Comparison of ENCODE assay signal across 24 cellular contexts in genomic region chr1:226463925-226464598, GRCh38.
"Had no signal": no experiment of that assay in that cellular context is flagged by ENCODE, and none has a peak within 500 bp of the region (broad histone marks: within the 10 kb centered on the region; RNA-seq: fewer than 3 reads in every experiment).

No MANE protein-coding gene starts in this region.

- H3K4me1 ChIP-seq: neural progenitor cell, parathyroid adenoma, psoas muscle, sigmoid colon, suprapubic skin, tibial artery, transverse colon, upper lobe of right lung, uterus had no signal

- H3K4me3 ChIP-seq: neural progenitor cell, ovary, psoas muscle, sigmoid colon, suprapubic skin, testis, tibial artery, transverse colon, upper lobe of right lung, uterus had no signal

- FAIRE-seq: small intestine had no signal

- H3K27ac ChIP-seq: neural progenitor cell, ovary, parathyroid adenoma, psoas muscle, sigmoid colon, suprapubic skin, tibial artery, transverse colon, upper lobe of right lung, uterus had no signal

- H3K9me3 ChIP-seq: psoas muscle, testis, transverse colon, upper lobe of right lung, uterus had no signal

- H3K36me3 ChIP-seq: neural progenitor cell, ovary, sigmoid colon, suprapubic skin, tibial artery, transverse colon, upper lobe of right lung, uterus had no signal

- H3K9ac ChIP-seq: neural progenitor cell, parathyroid adenoma had no signal

- DNase-seq: naive thymus-derived CD4-positive, alpha-beta T cell; natural killer cell; occipital lobe; ovary; psoas muscle; right cardiac atrium; sigmoid colon; small intestine; stimulated activated CD4-positive, alpha-beta T cell treated with anti-CD3 and anti-CD28 coated beads, Interleukin-15, amount 100 ng/mL, for 24 hours; stimulated activated CD4-positive, alpha-beta T cell treated with anti-CD3 and anti-CD28 coated beads, Interleukin-4, amount 100 ng/mL, for 1 hour; stimulated activated CD4-positive, alpha-beta T cell treated with anti-CD3 and anti-CD28 coated beads, Interleukin-4, amount 100 ng/mL, for 4 hours; stimulated activated CD8-positive, alpha-beta memory T cell treated with anti-CD3 and anti-CD28 coated beads, Interleukin-4, amount 100 ng/mL, for 48 hours; stimulated activated naive CD4-positive, alpha-beta T cell; stimulated activated naive CD8-positive, alpha-beta T cell treated with anti-CD3 and anti-CD28 coated beads, Interleukin-15, amount 100 ng/mL, for 72 hours; stimulated activated naive CD8-positive, alpha-beta T cell treated with anti-CD3 and anti-CD28 coated beads, Interleukin-15, Interleukin-2, amounts not matched to agents 100 U/mL and 50 U/mL, for 24 hours; tibial artery; transverse colon; upper lobe of right lung; uterus had no signal

- ATAC-seq: naive thymus-derived CD4-positive, alpha-beta T cell; natural killer cell; psoas muscle; right cardiac atrium; stimulated activated memory B cell treated with anti-CD40 and anti-IgM and Interleukin-4, amounts not matched to agents 10 μg/mL and 1 μg/mL and 100 μg/mL, for 72 hours; stimulated activated naive CD8-positive, alpha-beta T cell treated with anti-CD3 and anti-CD28 coated beads, Interleukin-15, amount 100 ng/mL, for 72 hours; stimulated activated naive CD8-positive, alpha-beta T cell treated with anti-CD3 and anti-CD28 coated beads, Interleukin-15, Interleukin-2, amounts not matched to agents 100 U/mL and 50 U/mL, for 24 hours; upper lobe of right lung had no signal
